11 cellular contexts compared by ENCODE assay signal in the genomic region with DNA sequence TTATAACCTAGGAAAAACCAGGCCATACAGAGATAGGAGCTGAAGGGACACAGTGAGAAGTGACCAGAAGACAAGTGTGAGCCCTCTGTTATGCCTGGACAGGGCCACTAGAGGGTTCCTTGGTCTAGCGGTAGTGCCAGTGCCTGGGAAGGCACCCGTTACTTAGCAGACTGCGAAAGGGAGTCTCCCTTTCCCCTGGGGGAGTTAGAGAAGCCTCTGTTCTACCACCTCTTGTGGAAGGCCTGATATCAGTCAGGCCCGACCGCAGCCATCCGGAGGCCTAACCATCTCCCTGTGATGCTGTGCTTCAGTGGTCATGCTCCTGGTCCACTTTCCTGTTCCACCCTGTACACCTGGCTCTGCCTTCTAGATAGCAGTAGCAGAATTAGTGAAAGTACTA. TPM values are rescaled to one million over a fixed set of nuclear protein-coding genes. Genes with fewer than 3 reads are reported as not detected.
DNase-seq lines count a peak whose midpoint lies in the region; ATAC-seq and TF ChIP-seq lines count a peak whose summit lies in the region.
"Not testable (repeated sequence)": the region's sequence is repeated elsewhere in the genome, so short reads cannot be mapped to it uniquely, and the experiment has no call there.
"Had no signal": no experiment of that assay in that cellular context is flagged by ENCODE, and none has a peak within 500 bp of the region (broad histone marks: within the 10 kb centered on the region; RNA-seq: fewer than 3 reads in every experiment).

No MANE protein-coding gene starts in this region.

- TF ChIP-seq EP300 in transverse colon (IDR thresholded peaks at IDR 0.05; ENCODE audit: low read depth), result not testable (repeated sequence)

- not testable (repeated sequence) for H3K27me3 ChIP-seq in body of pancreas; foreskin keratinocyte; lower lobe of right lung (ENCODE audit: low read depth); transverse colon

- H3K27ac ChIP-seq in body of pancreas, foreskin keratinocyte, lower lobe of right lung, transverse colon: not testable (repeated sequence)

- not testable (repeated sequence) for H3K9me3 ChIP-seq in body of pancreas, lower lobe of right lung, transverse colon

- peak; percentile 24 for DNase-seq in DMS53 (lab: John Stamatoyannopoulos, UW)
- peak; percentile 26 for DNase-seq in M059J (ENCODE audit: low read depth)
- peak; percentile 13 for DNase-seq in SW480 (ENCODE audit: low spot score)
- DNase-seq in body of pancreas, result peak; percentile 13 to 50 (median 22)
- not testable (repeated sequence) for DNase-seq in foreskin keratinocyte, lower lobe of right lung
- DNase-seq in transverse colon, result peak; percentile 9

- TF ChIP-seq CTCF in body of pancreas (IDR thresholded peaks at IDR 0.05) (peak in 6 of 7 experiments; percentile 14 to 49 (median 35)), foreskin keratinocyte (conservative IDR thresholded peaks at IDR 0.05) (peak; percentile 40), lower lobe of right lung (IDR thresholded peaks at IDR 0.05) (peak; percentile 24), transverse colon (IDR thresholded peaks at IDR 0.05) (peak in 2 of 5 experiments; percentile 11 to 15)

- ATAC-seq in GM21619 (IDR thresholded peaks at IDR 0.05; ENCODE audit: unreplicated experiment), result peak; percentile 79
- ATAC-seq in body of pancreas, foreskin keratinocyte, lower lobe of right lung: not testable (repeated sequence)

- not testable (repeated sequence) for H3K4me1 ChIP-seq in body of pancreas, foreskin keratinocyte, lower lobe of right lung, transverse colon

- H3K4me3 ChIP-seq in body of pancreas, lower lobe of right lung, transverse colon: not testable (repeated sequence)

- in situ Hi-C loops in transverse colon (cut with MboI; ENCODE audit: low pct_ligation_motif_present in 1 of 4, low pct_unique_long_range_greater_than_20kb in 1 of 4, low sequenced_read_pairs in 3 of 4), result not testable (repeated sequence)

- H3K36me3 ChIP-seq in body of pancreas (replicated peaks in 1 of 2; ENCODE audit: insufficient read depth in 1 of 2, low read depth in 2 of 2); lower lobe of right lung; transverse colon: not testable (repeated sequence)

- intact Hi-C loops in body of pancreas (cut with DNase I); lower lobe of right lung (cut with DNase I); transverse colon (cut with DNase I; ENCODE audit: low total_unique reads): not testable (repeated sequence)

- not testable (repeated sequence) for TF ChIP-seq POLR2A in body of pancreas (IDR thresholded peaks at IDR 0.05); transverse colon (IDR thresholded peaks at IDR 0.05)

- WGBS in body of pancreas, 2 donors, result 0 to 37% methylated on average over 3 to 4 of the region's 6 CpGs
- 64% methylated on average over 6 of the region's 6 CpGs; no CpG with 5 or more reads in 1 of the 2 donors for WGBS in transverse colon (ENCODE audit: low coverage in 1 of 2), 2 donors

RNA-seq across cellular contexts. Expression of gene RTL8A, which starts 14.3 kb away (rescaled TPM):
- total RNA-seq in M059J (2014; rRNA removed; shearing (Covaris generic)), result 40.3 and 51.3 TPM in 2 replicates
- total RNA-seq in body of pancreas, result 10 to 100 TPM in 1 of 2 donors, 1 to 10 TPM in 1; 8.2 to 18.7 TPM
- total RNA-seq in foreskin keratinocyte, result 24.8 and 26.2 TPM in 2 replicates
- polyA plus RNA-seq in foreskin keratinocyte, result 88.7 and 93.7 TPM in 2 replicates
- total RNA-seq in lower lobe of right lung, result 37.4 TPM
- total RNA-seq in transverse colon, result 100 to 1,000 TPM in 1 of 4 donors, 10 to 100 TPM in 3; 26.8 to 118 (median 57.3) TPM

RNA-seq across cellular contexts. Expression of gene SMIM10L2B, which starts 32.2 kb away (rescaled TPM):
- total RNA-seq in M059J (2014; rRNA removed; shearing (Covaris generic)), result 0.37 and 0.39 TPM in 2 replicates
- total RNA-seq in body of pancreas, result 1 to 10 TPM; 1.0 to 2.3 TPM
- total RNA-seq in foreskin keratinocyte, result 1.4 and 2.0 TPM in 2 replicates
- 1.4 and 1.5 TPM in 2 replicates for polyA plus RNA-seq in foreskin keratinocyte
- 2.0 TPM for total RNA-seq in lower lobe of right lung
- total RNA-seq in transverse colon, result 1 to 10 TPM in 1 of 4 donors, under 1 TPM in 2, not detected in 1; 0.32 to 1.6 (median 0.40) TPM
- total RNA-seq: T-helper 1 cell treated with Interleukin-12 subunit alpha and Interleukin-12 subunit beta and Interleukin-4 antibody, amounts not matched to agents 30 ng/mL and 1 ng/mL, for 36 hours had no signal

RNA-seq across cellular contexts. Expression of gene RTL8C, which starts 34.1 kb away (rescaled TPM):
- total RNA-seq in M059J (2014; rRNA removed; shearing (Covaris generic)), result 166 and 172 TPM in 2 replicates
- 10 to 100 TPM; 30.9 to 60.6 TPM for total RNA-seq in body of pancreas
- total RNA-seq in foreskin keratinocyte, result 58.1 and 68.2 TPM in 2 replicates
- polyA plus RNA-seq in foreskin keratinocyte, result 101 and 130 TPM in 2 replicates
- 66.8 TPM for total RNA-seq in lower lobe of right lung
- total RNA-seq in transverse colon, result 100 to 1,000 TPM in 1 of 4 donors, 10 to 100 TPM in 3; 30.5 to 173 (median 46.0) TPM

RNA-seq across cellular contexts. Expression of gene RTL8B, which starts 43.9 kb away (rescaled TPM):
- 49.2 and 57.1 TPM in 2 replicates for total RNA-seq in M059J (2014; rRNA removed; shearing (Covaris generic))
- total RNA-seq in body of pancreas (1 to 10 TPM in 1 of 2 donors, under 1 TPM in 1; 0.99 to 3.1 TPM), foreskin keratinocyte (4.2 and 4.7 TPM in 2 replicates), lower lobe of right lung (11.9 TPM), transverse colon (1 to 10 TPM; 1.3 to 3.4 (median 2.6) TPM)
- polyA plus RNA-seq in foreskin keratinocyte, result 6.3 TPM in 2 replicates

RNA-seq across cellular contexts. Expression of gene ETDB, which starts 54.1 kb away (rescaled TPM):
- not detected in 2 replicates for total RNA-seq in M059J (2014; rRNA removed; shearing (Covaris generic))
- total RNA-seq in body of pancreas (not detected), foreskin keratinocyte (not detected in 2 replicates), lower lobe of right lung (not detected), transverse colon (not detected)
- not detected in 2 replicates for polyA plus RNA-seq in foreskin keratinocyte
- total RNA-seq: cardiac septum; naive thymus-derived CD4-positive, alpha-beta T cell; T-helper 1 cell treated with Interleukin-12 subunit alpha and Interleukin-12 subunit beta and Interleukin-4 antibody, amounts not matched to agents 30 ng/mL and 1 ng/mL, for 36 hours had no signal
- polyA plus RNA-seq: naive thymus-derived CD4-positive, alpha-beta T cell had no signal
